1 cellular context compared by ENCODE assay signal in the genomic region with DNA sequence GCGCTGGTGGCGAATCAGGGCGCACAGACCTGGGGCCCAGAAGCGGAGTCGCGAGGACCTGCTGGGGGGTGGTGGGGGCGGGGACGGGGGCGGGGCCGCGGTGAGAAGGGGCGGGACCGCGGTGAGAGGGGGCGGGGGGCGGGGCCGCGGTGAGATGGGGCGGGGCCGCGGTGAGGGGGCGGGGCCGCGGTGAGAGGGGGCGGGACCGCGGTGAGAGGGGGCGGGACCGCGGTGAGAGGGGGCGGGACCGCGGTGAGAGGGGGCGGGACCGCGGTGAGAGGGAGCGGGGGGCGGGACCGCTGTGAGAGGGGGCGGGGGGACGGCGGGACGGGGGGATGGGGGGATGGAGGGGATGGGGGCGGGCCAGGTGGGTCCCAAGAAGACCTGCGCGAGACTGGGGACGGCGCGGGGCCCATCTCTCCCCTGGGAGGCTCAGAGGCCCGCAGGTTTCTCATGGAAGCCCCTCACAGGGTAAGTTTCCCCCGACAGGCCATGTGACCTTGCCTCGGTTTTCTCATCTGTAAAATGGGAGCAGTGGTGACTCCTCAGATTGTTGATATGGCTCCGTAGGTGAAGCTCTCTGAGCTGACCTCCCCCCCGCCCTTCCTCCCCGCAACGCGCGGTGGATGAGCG.
TF ChIP-seq lines count a peak whose summit lies in the region.

No MANE protein-coding gene starts in this region.

TF ChIP-seq in GM23338, 12 proteins besides CTCF, POLR2A, EP300 and RAD21 (continued from another document):
- TF ChIP-seq ZNF462 (CRISPR knock-in tag; IDR thresholded peaks at IDR 0.05): no peak
